9 cellular contexts compared by ENCODE assay signal in the genomic region with DNA sequence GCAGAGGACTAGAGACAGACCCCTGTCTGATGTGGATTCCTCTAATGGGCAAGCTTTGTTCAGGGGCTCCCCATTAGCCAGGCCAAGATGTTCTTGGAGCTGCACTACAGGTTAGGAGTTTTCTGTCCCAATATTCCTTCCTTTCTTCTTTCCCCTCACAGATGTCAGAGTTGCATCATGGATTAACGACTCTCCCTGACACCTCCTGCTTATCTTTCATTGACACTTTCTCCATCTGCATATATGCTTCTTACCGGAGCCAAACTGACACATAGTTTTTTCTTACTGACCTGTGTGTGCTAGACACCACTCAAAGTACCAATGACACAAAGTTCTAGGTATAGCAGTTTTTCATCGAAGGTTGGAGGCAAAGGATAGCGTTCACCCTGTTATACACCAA.
"Had no signal": no experiment of that assay in that cellular context is flagged by ENCODE, and none has a peak within 500 bp of the region (broad histone marks: within the 10 kb centered on the region; RNA-seq: fewer than 3 reads in every experiment).

No MANE protein-coding gene starts in this region.

- ATAC-seq: HCT116 had no signal

- H3K27ac ChIP-seq: GM23248 had no signal

- H2AFZ ChIP-seq: GM23248 had no signal

- DNase-seq: GM23248, GOT3, H7, HFFc6, IMR-90, KBM-7 had no signal

- H3K9ac ChIP-seq: GM23248 had no signal

- FAIRE-seq: HTR-8/SVneo had no signal

- H3K9me3 ChIP-seq: HAP-1 had no signal

- H3K4me3 ChIP-seq: GM23248, HAP-1 had no signal

- H3K36me3 ChIP-seq: HAP-1 had no signal

- H3K4me1 ChIP-seq: HAP-1 had no signal
